8 cellular contexts compared by ENCODE assay signal in genomic region chr9:69412741-69413150, GRCh38.
A peak's percentile ranks its signal among the peaks of the same experiment; 100 is the strongest.
DNase-seq lines count a peak whose midpoint lies in the region; ATAC-seq and TF ChIP-seq lines count a peak whose summit lies in the region.

No MANE protein-coding gene starts in this region.

- H3K4me3 ChIP-seq in brain microvascular endothelial cell (ENCODE audit: low read depth, low read length), result peak overlapping the region; percentile 20
- H3K4me3 ChIP-seq in stomach smooth muscle (ENCODE audit: low read length in 2 of 2), result peak overlapping the region; percentile 53 to 73

- H3K9ac ChIP-seq in stomach smooth muscle (ENCODE audit: low read length in 2 of 2), result peak overlapping the region; percentile 42 to 55

- H3K4me1 ChIP-seq in stomach smooth muscle (ENCODE audit: control insufficient read depth, insufficient read depth, low read length), result peaks cover 6% of the 10 kb centered on the region

- no peaks in the 10 kb centered on the region for H3K9me3 ChIP-seq in stomach smooth muscle (ENCODE audit: control insufficient read depth in 2 of 2, low read length in 2 of 2)

- DNase-seq in C1 segment of cervical spinal cord (lab: John Stamatoyannopoulos, UW) (peak in 8 of 14 donors; percentile 13 to 63 (median 26)), HT1080 (ENCODE audit: low read depth) (peak; percentile 56), brain microvascular endothelial cell (peak; percentile 59), islet precursor cell (peak; percentile 93)

- in situ Hi-C loops in brain microvascular endothelial cell (cut with HindIII; ENCODE audit: low pct_ligation_motif_present, low sequenced_read_pairs), result no loop called here

- ATAC-seq in GM18505 (IDR thresholded peaks at IDR 0.05; ENCODE audit: unreplicated experiment) (no peak), HG03342 (IDR thresholded peaks at IDR 0.05; ENCODE audit: unreplicated experiment) (no peak), HG02588 (IDR thresholded peaks at IDR 0.05; ENCODE audit: unreplicated experiment) (no peak)

- H3K27ac ChIP-seq in brain microvascular endothelial cell (no peak overlapping the region), stomach smooth muscle (ENCODE audit: low read length) (no peak overlapping the region)

- TF ChIP-seq POLR2A in GM18505 (IDR thresholded peaks at IDR 0.05; ENCODE audit: borderline replicate concordance, extremely low read depth, insufficient read depth, insufficient read length), result no peak

- H3K36me3 ChIP-seq in brain microvascular endothelial cell (replicated peaks) (no peaks in the 10 kb centered on the region), stomach smooth muscle (ENCODE audit: control insufficient read depth in 2 of 2, insufficient read depth in 2 of 2, low read length in 2 of 2) (no peaks in the 10 kb centered on the region)

- peak; percentile 89 for TF ChIP-seq CTCF in brain microvascular endothelial cell (IDR thresholded peaks at IDR 0.05; ENCODE audit: low read depth, low read length, missing control alignments)

- no peaks in the 10 kb centered on the region for H3K27me3 ChIP-seq in brain microvascular endothelial cell (replicated peaks)
- H3K27me3 ChIP-seq in stomach smooth muscle (ENCODE audit: control insufficient read depth in 1 of 2, insufficient read depth in 2 of 2, low read length in 2 of 2), result no peaks in the 10 kb centered on the region

Comparison
In these comparisons a context has a peak if more than half of its experiments do, and no peak if none do; other contexts are left out.
1. DNase-seq: peak in every context shown above with its lines; median percentile 93 in islet precursor cell; 59 in brain microvascular endothelial cell; 56 in HT1080; 26 in C1 segment of cervical spinal cord.